ENCODE assay signal across 9 cellular contexts in genomic region chr6:11196511-11197174, GRCh38. TPM values are rescaled to one million over a fixed set of nuclear protein-coding genes. Genes with fewer than 3 reads are reported as not detected.
DNase-seq lines count a peak whose midpoint lies in the region; ATAC-seq and TF ChIP-seq lines count a peak whose summit lies in the region.
"Had no signal": no experiment of that assay in that cellular context is flagged by ENCODE, and none has a peak within 500 bp of the region (broad histone marks: within the 10 kb centered on the region; RNA-seq: fewer than 3 reads in every experiment).

No MANE protein-coding gene starts in this region.

- H3K36me3 ChIP-seq in liver (ENCODE audit: control insufficient read depth in 4 of 4, insufficient read depth in 3 of 4, low read depth in 1 of 4, low read length in 3 of 4) (peaks cover 0 to 8% (median 3%) of the 10 kb centered on the region in 4 donors), tibial nerve (peaks cover 0 to 29% (median 0%) of the 10 kb centered on the region in 3 donors)

- DNase-seq in activated naive CD8-positive, alpha-beta T cell treated with anti-CD3 and anti-CD28 coated beads, Interleukin-2, amount 50 U/mL, for 24 hours = no peak
- DNase-seq in amniotic epithelial cell (ENCODE audit: low read depth) (peak; percentile 80), tibial nerve (ENCODE audit: low spot score in 2 of 2) (no peak), NCI-H1105 treated with DMSO at 0.1 percent for 48 hours (lab: John Stamatoyannopoulos, UW) (no peak)
- no peak for DNase-seq in effector memory CD8-positive, alpha-beta T cell
- DNase-seq: SHP77 had no signal

- H3K9me3 ChIP-seq in liver (ENCODE audit: control insufficient read depth in 4 of 4, low read length in 3 of 4) = no peaks in the 10 kb centered on the region
- no peaks in the 10 kb centered on the region for H3K9me3 ChIP-seq in tibial nerve

- H3K27me3 ChIP-seq in liver (ENCODE audit: control insufficient read depth in 4 of 4, insufficient read depth in 4 of 4, low read length in 3 of 4) (no peaks in the 10 kb centered on the region), tibial nerve (no peaks in the 10 kb centered on the region)

- H3K4me3 ChIP-seq in liver (ENCODE audit: low read depth in 1 of 3, low read length in 3 of 3) (no peak overlapping the region), tibial nerve (no peak overlapping the region)

- H3K27ac Mint-ChIP-seq in activated naive CD8-positive, alpha-beta T cell = peak overlapping the region; percentile 28
- H3K27ac Mint-ChIP-seq in activated naive CD8-positive, alpha-beta T cell treated with anti-CD3 and anti-CD28 coated beads, Interleukin-2, amount 50 U/mL, for 24 hours = no peak overlapping the region
- H3K27ac Mint-ChIP-seq in effector memory CD8-positive, alpha-beta T cell = peak overlapping the region in 1 of 2 donors; percentile 97

- H3K9me3 Mint-ChIP-seq in activated naive CD8-positive, alpha-beta T cell (ENCODE audit: low read depth) = no peaks in the 10 kb centered on the region
- no peaks in the 10 kb centered on the region for H3K9me3 Mint-ChIP-seq in activated naive CD8-positive, alpha-beta T cell treated with anti-CD3 and anti-CD28 coated beads, Interleukin-2, amount 50 U/mL, for 24 hours
- H3K9me3 Mint-ChIP-seq in effector memory CD8-positive, alpha-beta T cell = no peaks in the 10 kb centered on the region

- peaks cover 28% of the 10 kb centered on the region for H3K4me1 Mint-ChIP-seq in activated naive CD8-positive, alpha-beta T cell (ENCODE audit: low read depth)
- peaks cover 29% of the 10 kb centered on the region for H3K4me1 Mint-ChIP-seq in activated naive CD8-positive, alpha-beta T cell treated with anti-CD3 and anti-CD28 coated beads, Interleukin-2, amount 50 U/mL, for 24 hours
- peaks cover 27 to 47% of the 10 kb centered on the region in 2 donors for H3K4me1 Mint-ChIP-seq in effector memory CD8-positive, alpha-beta T cell (ENCODE audit: low read depth in 2 of 2)

- no peak overlapping the region for H3K4me3 Mint-ChIP-seq in activated naive CD8-positive, alpha-beta T cell
- H3K4me3 Mint-ChIP-seq in activated naive CD8-positive, alpha-beta T cell treated with anti-CD3 and anti-CD28 coated beads, Interleukin-2, amount 50 U/mL, for 24 hours = no peak overlapping the region
- H3K4me3 Mint-ChIP-seq in effector memory CD8-positive, alpha-beta T cell = no peak overlapping the region

- no peak for TF ChIP-seq CTCF in liver (IDR thresholded peaks at IDR 0.05; ENCODE audit: low read depth, low read length, missing input control)
- TF ChIP-seq CTCF in tibial nerve (IDR thresholded peaks at IDR 0.05) = no peak

- H3K4me1 ChIP-seq in liver (ENCODE audit: control insufficient read depth in 4 of 4, insufficient read depth in 4 of 4, low read length in 3 of 4) = no peaks in the 10 kb centered on the region
- peaks cover 0 to 61% (median 24%) of the 10 kb centered on the region in 4 donors for H3K4me1 ChIP-seq in tibial nerve

- no peak for TF ChIP-seq RAD21 in liver (IDR thresholded peaks at IDR 0.05)

- WGBS in liver = 77% methylated on average over 15 of the region's 15 CpGs
- WGBS in tibial nerve, 2 donors = 46 to 57% methylated on average over 15 of the region's 15 CpGs

- TF ChIP-seq POLR2A in tibial nerve (IDR thresholded peaks at IDR 0.05) = no peak

- TF ChIP-seq EP300 in tibial nerve (IDR thresholded peaks at IDR 0.05) = peak in 1 of 2 donors; percentile 11

- no peak overlapping the region for H3K9ac ChIP-seq in liver (ENCODE audit: low read depth in 1 of 2, low read length in 2 of 2)

- H3K27ac ChIP-seq in liver (ENCODE audit: low read depth in 1 of 2, low read length in 2 of 2) (peak overlapping the region; percentile 32 to 64), tibial nerve (peak overlapping the region in 3 of 4 donors; percentile 9 to 74 (median 58))

- no peak for ATAC-seq in activated naive CD8-positive, alpha-beta T cell treated with anti-CD3 and anti-CD28 coated beads, Interleukin-2, amount 50 U/mL, for 24 hours
- no peak for ATAC-seq in esophagus mucosa
- no peak for ATAC-seq in effector memory CD8-positive, alpha-beta T cell (replicated peaks)

- H3K27me3 Mint-ChIP-seq in activated naive CD8-positive, alpha-beta T cell = no peaks in the 10 kb centered on the region
- H3K27me3 Mint-ChIP-seq in activated naive CD8-positive, alpha-beta T cell treated with anti-CD3 and anti-CD28 coated beads, Interleukin-2, amount 50 U/mL, for 24 hours = no peaks in the 10 kb centered on the region
- no peaks in the 10 kb centered on the region for H3K27me3 Mint-ChIP-seq in effector memory CD8-positive, alpha-beta T cell

- peaks cover 30% of the 10 kb centered on the region for H3K36me3 Mint-ChIP-seq in activated naive CD8-positive, alpha-beta T cell
- H3K36me3 Mint-ChIP-seq in activated naive CD8-positive, alpha-beta T cell treated with anti-CD3 and anti-CD28 coated beads, Interleukin-2, amount 50 U/mL, for 24 hours (ENCODE audit: low read depth) = peaks cover 51% of the 10 kb centered on the region
- H3K36me3 Mint-ChIP-seq in effector memory CD8-positive, alpha-beta T cell (ENCODE audit: insufficient read depth) = peaks cover 35% of the 10 kb centered on the region

TF ChIP-seq in liver, 16 proteins besides CTCF, POLR2A, EP300 and RAD21:
- TF ChIP-seq GABPA (IDR thresholded peaks at IDR 0.05 in 1 of 2, conservative IDR thresholded peaks at IDR 0.05 in 1 of 2) = no peak
- no peak for TF ChIP-seq REST (IDR thresholded peaks at IDR 0.05)
- TF ChIP-seq EGR1 (IDR thresholded peaks at IDR 0.05; ENCODE audit: low read depth in 2 of 2) = no peak
- TF ChIP-seq MAX (IDR thresholded peaks at IDR 0.05) = no peak
- no peak for TF ChIP-seq HNF4A (conservative IDR thresholded peaks at IDR 0.05)
- no peak for TF ChIP-seq FOXA1 (IDR thresholded peaks at IDR 0.05)
- no peak for TF ChIP-seq ZBTB33 (IDR thresholded peaks at IDR 0.05)
- TF ChIP-seq FOXA2 (IDR thresholded peaks at IDR 0.05) = no peak
- no peak for TF ChIP-seq ATF3 (IDR thresholded peaks at IDR 0.05)
- TF ChIP-seq HNF4G (IDR thresholded peaks at IDR 0.05) = no peak
- no peak for TF ChIP-seq TAF1 (conservative IDR thresholded peaks at IDR 0.05)
- TF ChIP-seq JUND (IDR thresholded peaks at IDR 0.05) = no peak
- no peak for TF ChIP-seq YY1 (IDR thresholded peaks at IDR 0.05)
- no peak for TF ChIP-seq RXRA (IDR thresholded peaks at IDR 0.05)

RNA-seq across cellular contexts. Expression of gene NEDD9, which starts 35.8 kb away (rescaled TPM):
- total RNA-seq in liver (10 to 100 TPM in 1 of 2 donors, 1 to 10 TPM in 1; 7.8 to 15.7 TPM), tibial nerve (100 to 1,000 TPM; 107 to 205 (median 130) TPM), esophagus mucosa (4.1 TPM)
- polyA plus RNA-seq in liver = 10 to 100 TPM in 1 of 2 donors, 1 to 10 TPM in 1; 7.5 to 16.8 TPM

Comparison
In these comparisons a context has a peak if more than half of its experiments do, and no peak if none do; other contexts are left out.
1. RNA of gene NEDD9, which starts 35.8 kb away (total RNA-seq): 107 to 205 TPM in tibial nerve; 7.8 to 15.7 TPM in liver and 4.1 TPM in esophagus mucosa (single experiment); every median in the first group is over 4 times any median in the second.